ENCODE assay signal across 29 cellular contexts in the genomic region with DNA sequence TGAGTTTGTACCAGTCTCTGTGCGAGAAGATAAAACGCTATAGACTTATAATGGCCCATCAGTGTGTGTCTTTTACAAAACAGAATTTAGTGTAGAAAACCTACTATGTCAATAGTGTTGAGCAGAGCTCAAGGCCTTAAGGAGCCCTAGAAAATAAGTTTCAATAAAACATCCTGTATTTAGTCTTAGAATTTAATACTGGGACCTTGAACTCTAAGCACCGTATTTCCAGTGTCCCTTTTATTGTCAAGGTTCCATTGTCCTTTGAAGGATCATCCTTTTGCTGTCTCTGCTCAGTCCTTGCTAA. TPM values are rescaled to one million over a fixed set of nuclear protein-coding genes. Genes with fewer than 3 reads are reported as not detected.
"Had no signal": no experiment of that assay in that cellular context is flagged by ENCODE, and none has a peak within 500 bp of the region (broad histone marks: within the 10 kb centered on the region; RNA-seq: fewer than 3 reads in every experiment).

No MANE protein-coding gene starts in this region.

- H3K27ac Mint-ChIP-seq: immature natural killer cell; natural killer cell; nephron progenitor cell; neural progenitor cell; progenitor cell of endocrine pancreas; stimulated activated memory B cell treated with anti-CD40 and anti-IgM and Interleukin-4, amounts not matched to agents 10 μg/mL and 1 μg/mL and 100 μg/mL, for 72 hours; type B pancreatic cell had no signal

- H3K4me3 Mint-ChIP-seq: immature natural killer cell; natural killer cell; nephron progenitor cell; neural progenitor cell; stimulated activated memory B cell treated with anti-CD40 and anti-IgM and Interleukin-4, amounts not matched to agents 10 μg/mL and 1 μg/mL and 100 μg/mL, for 72 hours; stimulated activated naive CD8-positive, alpha-beta T cell treated with anti-CD3 and anti-CD28 coated beads, Interleukin-15, amount 100 ng/mL, for 72 hours; type B pancreatic cell had no signal

- H3K4me1 Mint-ChIP-seq: immature natural killer cell; natural killer cell; nephron progenitor cell; neural progenitor cell; stimulated activated memory B cell treated with anti-CD40 and anti-IgM and Interleukin-4, amounts not matched to agents 10 μg/mL and 1 μg/mL and 100 μg/mL, for 72 hours had no signal

- H3K36me3 Mint-ChIP-seq: immature natural killer cell; natural killer cell; stimulated activated memory B cell treated with anti-CD40 and anti-IgM and Interleukin-4, amounts not matched to agents 10 μg/mL and 1 μg/mL and 100 μg/mL, for 72 hours; type B pancreatic cell had no signal

- H3K9me3 ChIP-seq: left ventricle myocardium inferior, mucosa of descending colon, neutrophil, ovary, right atrium auricular region, right lobe of liver, tibial nerve, uterus had no signal

- H3K27me3 ChIP-seq: neural progenitor cell, neutrophil, ovary, right atrium auricular region, right lobe of liver, tibial nerve, uterus had no signal

- H3K4me3 ChIP-seq: left ventricle myocardium inferior, lung, mucosa of descending colon, neural progenitor cell, ovary, right atrium auricular region, right lobe of liver, smooth muscle cell, tibial nerve, uterus had no signal

- FAIRE-seq: islet of Langerhans had no signal

- H2AFZ ChIP-seq: neural progenitor cell had no signal

- H3K27me3 Mint-ChIP-seq: progenitor cell of endocrine pancreas; stimulated activated memory B cell treated with anti-CD40 and anti-IgM and Interleukin-4, amounts not matched to agents 10 μg/mL and 1 μg/mL and 100 μg/mL, for 72 hours; stimulated activated naive CD8-positive, alpha-beta T cell treated with anti-CD3 and anti-CD28 coated beads, Interleukin-15, amount 100 ng/mL, for 72 hours; type B pancreatic cell had no signal

- H3K27ac ChIP-seq: left ventricle myocardium inferior, neural progenitor cell, neutrophil, ovary, right atrium auricular region, right lobe of liver, tibial nerve, uterus had no signal

- H3K4me1 ChIP-seq: left ventricle myocardium inferior, neural progenitor cell, right atrium auricular region, right lobe of liver, uterus had no signal

- H3K9ac ChIP-seq: neural progenitor cell had no signal

- DNase-seq: hypothalamus; immature natural killer cell; left ventricle myocardium inferior; midbrain; mucosa of descending colon; natural killer cell; nephron progenitor cell; occipital lobe; ovary; right lobe of liver; stimulated activated CD4-positive, alpha-beta T cell treated with anti-CD3 and anti-CD28 coated beads, Interleukin-1b, Interleukin-23, amount 100 ng/mL, for 48 hours; stimulated activated CD4-positive, alpha-beta T cell treated with anti-CD3 and anti-CD28 coated beads, Interleukin-2, amount 100 ng/mL, for 48 hours; stimulated activated CD4-positive, alpha-beta T cell treated with anti-CD3 and anti-CD28 coated beads, Interleukin-4, amount 100 ng/mL, for 4 hours; stimulated activated CD8-positive, alpha-beta memory T cell treated with anti-CD3 and anti-CD28 coated beads, Interleukin-4, amount 100 ng/mL, for 48 hours; stimulated activated naive CD4-positive, alpha-beta T cell treated with Interleukin-2 at 50 U/mL for 16 hours; stimulated activated naive CD8-positive, alpha-beta T cell treated with anti-CD3 and anti-CD28 coated beads, Interleukin-15, amount 100 ng/mL, for 72 hours; substantia nigra; uterus had no signal

- H3K9me3 Mint-ChIP-seq: immature natural killer cell; natural killer cell; nephron progenitor cell; neural progenitor cell; stimulated activated memory B cell treated with anti-CD40 and anti-IgM and Interleukin-4, amounts not matched to agents 10 μg/mL and 1 μg/mL and 100 μg/mL, for 72 hours; stimulated activated naive CD8-positive, alpha-beta T cell treated with anti-CD3 and anti-CD28 coated beads, Interleukin-15, amount 100 ng/mL, for 72 hours; type B pancreatic cell had no signal

- ATAC-seq: mucosa of descending colon; natural killer cell; stimulated activated memory B cell treated with anti-CD40 and anti-IgM and Interleukin-4, amounts not matched to agents 10 μg/mL and 1 μg/mL and 100 μg/mL, for 72 hours; stimulated activated naive CD8-positive, alpha-beta T cell treated with anti-CD3 and anti-CD28 coated beads, Interleukin-15, amount 100 ng/mL, for 72 hours had no signal

- H3K4me2 ChIP-seq: neural progenitor cell, smooth muscle cell had no signal

- H3K36me3 ChIP-seq: left ventricle myocardium inferior, neural progenitor cell, ovary, right atrium auricular region, right lobe of liver, tibial nerve, uterus had no signal

RNA-seq across cellular contexts. Expression of a gene that starts 16.6 kb away (rescaled TPM):
- total RNA-seq: mesenteric fat pad had no signal

RNA-seq across cellular contexts. Expression of a gene that starts 27.9 kb away (rescaled TPM):
- total RNA-seq: progenitor cell of endocrine pancreas, smooth muscle cell had no signal
